In the genomic region with DNA sequence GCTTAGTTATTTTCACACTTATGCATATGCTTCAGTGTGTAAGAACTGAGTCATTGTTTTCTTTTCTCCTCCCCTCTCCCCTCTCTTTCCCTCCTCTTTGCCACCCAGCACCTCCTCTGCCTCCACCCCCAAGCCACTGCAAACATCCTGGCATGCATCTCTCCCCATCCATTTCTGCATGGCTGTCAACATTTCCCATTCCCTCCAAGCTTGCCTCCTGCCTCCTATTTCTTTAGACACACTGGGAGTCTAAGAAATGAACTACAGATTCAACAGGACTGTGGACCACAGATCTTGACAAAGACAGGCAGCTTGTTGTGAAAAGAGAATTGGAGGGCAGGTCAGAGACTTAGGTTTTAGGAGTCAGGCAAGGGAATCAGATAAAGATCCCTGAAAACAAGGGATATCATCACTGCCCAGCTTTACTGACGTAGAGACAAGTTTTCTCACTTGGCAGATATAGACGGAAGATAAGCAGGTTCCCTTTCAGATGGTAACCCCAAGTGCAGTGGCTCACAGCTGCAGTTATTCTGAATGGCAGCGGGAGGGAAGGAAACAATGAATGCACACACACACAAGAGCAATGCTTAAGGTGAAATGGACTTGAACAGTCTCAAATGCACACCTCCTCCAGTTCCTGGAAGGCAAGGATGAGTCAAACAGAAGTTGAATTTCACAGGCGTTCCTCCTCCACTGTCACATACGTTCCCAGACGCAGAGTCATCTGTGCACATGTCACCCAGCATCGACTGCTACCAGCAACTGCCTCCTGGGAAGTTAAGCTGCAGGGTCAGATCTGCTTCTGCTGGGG, we compare ENCODE assay signal across 8 cellular contexts. TPM values are rescaled to one million over a fixed set of nuclear protein-coding genes. Genes with fewer than 3 reads are reported as not detected.
DNase-seq lines count a peak whose midpoint lies in the region; FAIRE-seq and TF ChIP-seq lines count a peak whose summit lies in the region.

No MANE protein-coding gene starts in this region.

- no peak overlapping the region for H2AFZ ChIP-seq in neural progenitor cell (replicated peaks)

- no peaks in the 10 kb centered on the region for H3K36me3 Mint-ChIP-seq in neural progenitor cell

- H3K4me3 Mint-ChIP-seq in neural progenitor cell, result no peak overlapping the region

- peaks cover 50% of the 10 kb centered on the region for H3K4me1 Mint-ChIP-seq in neural progenitor cell

- WGBS in small intestine, 3 donors, result 56 to 58% (median 57%) methylated on average over 7 of the region's 7 CpGs

- H3K27ac ChIP-seq in neural progenitor cell (no peak overlapping the region), small intestine (ENCODE audit: low read depth in 1 of 2, low read length in 1 of 2) (no peak overlapping the region)

- no peak for FAIRE-seq in small intestine (lab: Jason Lieb, UNC)

- H3K9me3 ChIP-seq in neural progenitor cell (ENCODE audit: low read depth) (no peaks in the 10 kb centered on the region), small intestine (ENCODE audit: control insufficient read depth, low read depth) (no peaks in the 10 kb centered on the region)

- no peaks in the 10 kb centered on the region for H3K27me3 ChIP-seq in neural progenitor cell
- H3K27me3 ChIP-seq in small intestine (ENCODE audit: control insufficient read depth in 2 of 2, insufficient read depth in 2 of 2, low read length in 2 of 2), result no peaks in the 10 kb centered on the region

- H3F3A ChIP-seq in neural progenitor cell (ENCODE audit: low read depth), result no peaks in the 10 kb centered on the region

- no peak for TF ChIP-seq CTCF in neural progenitor cell (IDR thresholded peaks at IDR 0.05)

- no peaks in the 10 kb centered on the region for H3K9me3 Mint-ChIP-seq in neural progenitor cell

- H3K4me2 ChIP-seq in neural progenitor cell, result no peak overlapping the region

- peak; percentile 77 for DNase-seq in CD1c-positive myeloid dendritic cell (ENCODE audit: extremely low spot score)
- DNase-seq in NCI-H460 (ENCODE audit: extremely low read depth, low read depth), result peak; percentile 65
- DNase-seq in activated naive CD8-positive, alpha-beta T cell treated with anti-CD3 and anti-CD28 coated beads, Interleukin-2, amount 50 U/mL, for 16 hours (ENCODE audit: low read depth, low spot score), result peak; percentile 21
- no peak for DNase-seq in neural progenitor cell (ENCODE audit: low spot score)
- DNase-seq in NK-92 treated with Interleukin-12 subunit alpha and Interleukin-12 subunit beta, amount 100 ng/mL, for 24 hours (lab: John Stamatoyannopoulos, UW), result no peak
- no peak for DNase-seq in cerebellum (ENCODE audit: low spot score)
- no peak for DNase-seq in medulla oblongata (ENCODE audit: extremely low spot score)
- DNase-seq in small intestine, result no peak

- H4K20me1 ChIP-seq in neural progenitor cell (ENCODE audit: low read depth), result no peaks in the 10 kb centered on the region

- H3K36me3 ChIP-seq in neural progenitor cell, result no peaks in the 10 kb centered on the region
- H3K36me3 ChIP-seq in small intestine (ENCODE audit: control insufficient read depth in 2 of 2, insufficient read depth in 2 of 2, low read length in 2 of 2), result no peaks in the 10 kb centered on the region

- peaks cover 15% of the 10 kb centered on the region for H3K4me1 ChIP-seq in neural progenitor cell
- H3K4me1 ChIP-seq in small intestine (ENCODE audit: control insufficient read depth in 2 of 2, insufficient read depth in 1 of 2, low read depth in 1 of 2, low read length in 1 of 2), result no peaks in the 10 kb centered on the region

- H3K27ac Mint-ChIP-seq in neural progenitor cell, result peak overlapping the region; percentile 51

- peaks cover 4% of the 10 kb centered on the region for H3K27me3 Mint-ChIP-seq in neural progenitor cell (ENCODE audit: insufficient read depth, low read depth)

- no peak overlapping the region for H3K9ac ChIP-seq in neural progenitor cell

- no peaks in the 10 kb centered on the region for H3K79me2 ChIP-seq in neural progenitor cell (ENCODE audit: low read depth)

- H3K4me3 ChIP-seq in neural progenitor cell, result no peak overlapping the region
- no peak overlapping the region for H3K4me3 ChIP-seq in small intestine (ENCODE audit: low read depth in 1 of 2, low read length in 2 of 2)

RNA-seq across cellular contexts. Expression of a gene that starts 56.1 kb away (rescaled TPM):
- total RNA-seq in NCI-H460 (2014; rRNA removed; shearing (Covaris generic)), result 0.17 and 0.20 TPM in 2 replicates
- 0.42 TPM in 1 of 2 replicates, not detected in the other for polyA plus RNA-seq in NCI-H460 (2014; cell fraction: nucleus; rRNA removed)
- total RNA-seq in neural progenitor cell (ENCODE audit: low replicate concordance), result 0.37 and 1.1 TPM in 2 replicates
- 18.2 TPM for total RNA-seq in cerebellum
- polyA plus RNA-seq in small intestine, result 1 to 10 TPM in 2 of 3 donors, under 1 TPM in 1; 0.67 to 2.2 (median 1.3) TPM

Comparison
In these comparisons a context has a peak if more than half of its experiments do, and no peak if none do; other contexts are left out.
1. DNase-seq: peak in CD1c-positive myeloid dendritic cell (single experiment), NCI-H460 (single experiment) and activated naive CD8-positive, alpha-beta T cell treated with anti-CD3 and anti-CD28 coated beads, Interleukin-2, amount 50 U/mL, for 16 hours (single experiment); none in neural progenitor cell (single experiment), NK-92 treated with Interleukin-12 subunit alpha and Interleukin-12 subunit beta, amount 100 ng/mL, for 24 hours (single experiment), cerebellum (single experiment), medulla oblongata (single experiment) and small intestine (single experiment).